In the genomic region with DNA sequence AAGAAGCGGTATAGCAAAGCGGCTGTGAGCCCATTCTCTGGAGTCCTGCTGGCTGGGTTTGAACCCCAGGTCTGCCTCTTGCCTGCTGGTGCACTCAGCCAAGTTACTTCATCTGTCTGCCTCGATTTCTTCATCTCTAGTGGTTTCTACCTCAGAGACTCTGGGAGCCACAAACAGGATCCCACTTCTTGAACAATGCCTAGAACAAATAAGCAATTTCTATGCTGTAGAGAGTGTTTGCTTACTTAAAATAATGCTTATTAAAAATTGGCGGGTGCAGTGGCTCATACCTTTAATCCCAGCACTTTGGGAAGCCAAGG, we compare ENCODE assay signal across 18 cellular contexts.
A peak's percentile ranks its signal among the peaks of the same experiment; 100 is the strongest.
DNase-seq lines count a peak whose midpoint lies in the region; ATAC-seq, FAIRE-seq and TF ChIP-seq lines count a peak whose summit lies in the region.
"Had no signal": no experiment of that assay in that cellular context is flagged by ENCODE, and none has a peak within 500 bp of the region (broad histone marks: within the 10 kb centered on the region; RNA-seq: fewer than 3 reads in every experiment).

No MANE protein-coding gene starts in this region.

- no peaks in the 10 kb centered on the region for H3K9me3 ChIP-seq in HepG2 (ENCODE audit: low read length)
- H3K9me3 ChIP-seq in right lobe of liver = no peaks in the 10 kb centered on the region
- no peaks in the 10 kb centered on the region for H3K9me3 ChIP-seq in upper lobe of left lung
- H3K9me3 ChIP-seq in body of pancreas = no peaks in the 10 kb centered on the region
- H3K9me3 ChIP-seq: breast epithelium had no signal

- H3K79me2 ChIP-seq in HepG2 (ENCODE audit: insufficient read depth, low read length) = peaks cover 91% of the 10 kb centered on the region

- H3K4me1 ChIP-seq in HepG2 (ENCODE audit: insufficient read depth, low read length) (peaks cover 42% of the 10 kb centered on the region), right lobe of liver (peaks cover 0 to 10% (median 1%) of the 10 kb centered on the region in 4 donors), upper lobe of left lung (peaks cover 21 to 47% (median 34%) of the 10 kb centered on the region in 4 donors), body of pancreas (peaks cover 9% of the 10 kb centered on the region)
- H3K4me1 ChIP-seq: breast epithelium had no signal

- no peaks in the 10 kb centered on the region for H3K9me3 Mint-ChIP-seq in immature natural killer cell
- H3K9me3 Mint-ChIP-seq: endodermal cell had no signal

- H3K4me3 ChIP-seq in HepG2 (replicated peaks in 1 of 3; ENCODE audit: insufficient read depth in 1 of 3, low read depth in 2 of 3, low read length in 3 of 3) (no peak overlapping the region), right lobe of liver (no peak overlapping the region), upper lobe of left lung (no peak overlapping the region), body of pancreas (no peak overlapping the region)
- H3K4me3 ChIP-seq: breast epithelium had no signal

- peaks cover 52 to 55% (median 53%) of the 10 kb centered on the region in 3 donors for H3K27me3 Mint-ChIP-seq in immature natural killer cell (ENCODE audit: low read depth in 3 of 3)

- no peaks in the 10 kb centered on the region for H3K36me3 Mint-ChIP-seq in immature natural killer cell

- H3K9ac ChIP-seq in HepG2 (ENCODE audit: insufficient read depth, low read depth, low read length) = no peak overlapping the region

- in situ Hi-C loops in HepG2 (cut with HindIII; ENCODE audit: extremely low pct_ligation_motif_present, low pct_unique_long_range_greater_than_20kb) = no loop called here

- H3K27ac ChIP-seq in HepG2 (ENCODE audit: extremely low read length, insufficient read depth, low read length) (no peak overlapping the region), right lobe of liver (no peak overlapping the region), upper lobe of left lung (peak overlapping the region; percentile 10 to 69 (median 54)), body of pancreas (no peak overlapping the region)

- H3K4me1 Mint-ChIP-seq in immature natural killer cell = peaks cover 63 to 73% of the 10 kb centered on the region in 2 donors
- H3K4me1 Mint-ChIP-seq: endodermal cell had no signal

- POLR2A ChIA-PET in HepG2 (lab: Yijun Ruan, JAX) = no interaction called here

- intact Hi-C loops in HepG2 (cut with micrococcal nuclease; ENCODE audit: unreplicated experiment) = no loop called here
- intact Hi-C loops in right lobe of liver (cut with DNase I) = no loop called here
- intact Hi-C loops in body of pancreas (cut with DNase I) = no loop called here
- intact Hi-C loops in left ventricle myocardium superior (cut with micrococcal nuclease) = no loop called here

- H3K27ac Mint-ChIP-seq in immature natural killer cell = peak overlapping the region; percentile 96 to 100 (median 98)

- TF ChIP-seq EP300 in HepG2 (IDR thresholded peaks at IDR 0.05; ENCODE audit: low read depth in 2 of 2, low read length in 2 of 2) = no peak
- no peak for TF ChIP-seq EP300 in HepG2 (CRISPR knock-in tag; IDR thresholded peaks at IDR 0.05; ENCODE audit: borderline replicate concordance)
- no peak for TF ChIP-seq EP300 in upper lobe of left lung (IDR thresholded peaks at IDR 0.05)

- H3K27me3 ChIP-seq in HepG2 (ENCODE audit: control insufficient read depth in 1 of 2, insufficient read depth in 2 of 2, low read length in 2 of 2) (no peaks in the 10 kb centered on the region), right lobe of liver (no peaks in the 10 kb centered on the region), upper lobe of left lung (no peaks in the 10 kb centered on the region), body of pancreas (no peaks in the 10 kb centered on the region)
- H3K27me3 ChIP-seq: breast epithelium had no signal

- no peak overlapping the region for H3K4me2 ChIP-seq in HepG2 (ENCODE audit: low read depth, low read length)

- 97% methylated on average over 2 of the region's 4 CpGs for WGBS in HepG2 (ENCODE audit: low lambda C conversion rate)
- 53% methylated on average over 2 of the region's 4 CpGs for WGBS in right lobe of liver (ENCODE audit: insufficient coverage, low coverage, low lambda C conversion rate, missing lambda C conversion rate)
- 75 to 82% methylated on average over 4 of the region's 4 CpGs for WGBS in upper lobe of left lung, 2 donors
- 84 to 90% methylated on average over 2 to 4 of the region's 4 CpGs for WGBS in body of pancreas, 2 donors

- no peak for DNase-seq in HepG2 (ENCODE audit: low spot score)
- DNase-seq in right lobe of liver = no peak
- peak; percentile 28 for DNase-seq in SIG-M5 (lab: John Stamatoyannopoulos, UW)
- DNase-seq in immature natural killer cell = no peak
- DNase-seq in upper lobe of left lung = no peak
- no peak for DNase-seq in body of pancreas
- DNase-seq in left ventricle myocardium superior = no peak
- no peak for DNase-seq in NCI-H748 treated with DMSO at 0.1 percent for 48 hours (lab: John Stamatoyannopoulos, UW)
- DNase-seq: activated CD4-positive, alpha-beta T cell treated with anti-CD3 and anti-CD28 coated beads, Interleukin-2, amount 50 U/mL, for 48 hours; activated naive CD4-positive, alpha-beta T cell; endodermal cell; foreskin fibroblast; H7; IMR-90; NCI-H1436; NCI-H446 treated with DMSO at 0.1 percent for 48 hours; T1000 had no signal

- H3K36me3 ChIP-seq in HepG2 (replicated peaks in 1 of 2; ENCODE audit: control insufficient read depth in 1 of 2, insufficient read depth in 2 of 2, low read length in 2 of 2) = peaks cover 17 to 66% of the 10 kb centered on the region in 2 experiments
- H3K36me3 ChIP-seq in right lobe of liver = no peaks in the 10 kb centered on the region
- peaks cover 0 to 4% (median 2%) of the 10 kb centered on the region in 4 donors for H3K36me3 ChIP-seq in upper lobe of left lung
- H3K36me3 ChIP-seq in body of pancreas (replicated peaks in 1 of 2; ENCODE audit: insufficient read depth in 1 of 2, low read depth in 2 of 2) = no peaks in the 10 kb centered on the region
- H3K36me3 ChIP-seq: breast epithelium had no signal

- no peak for TF ChIP-seq RAD21 in HepG2 (CRISPR knock-in tag; IDR thresholded peaks at IDR 0.05)

- TF ChIP-seq CTCF in HepG2 (CRISPR knock-in tag; IDR thresholded peaks at IDR 0.05) (no peak), right lobe of liver (IDR thresholded peaks at IDR 0.05) (no peak), upper lobe of left lung (IDR thresholded peaks at IDR 0.05) (no peak), body of pancreas (IDR thresholded peaks at IDR 0.05) (no peak)

- no TSS peak for BruUV-seq in HepG2 (replicated peaks; lab: Mats Ljungman, UMichigan)

- ATAC-seq in HepG2 (no peak), right lobe of liver (no peak), upper lobe of left lung (ENCODE audit: low FRiP score in 2 of 2) (no peak), body of pancreas (no peak), left ventricle myocardium superior (no peak)

- no peak for TF ChIP-seq POLR2A in HepG2 (IDR thresholded peaks at IDR 0.05; ENCODE audit: insufficient read depth in 1 of 2, low read depth in 2 of 2, low read length in 2 of 2)
- TF ChIP-seq POLR2A in right lobe of liver (IDR thresholded peaks at IDR 0.05) = no peak
- no peak for TF ChIP-seq POLR2A in upper lobe of left lung (IDR thresholded peaks at IDR 0.05)
- no peak for TF ChIP-seq POLR2A in body of pancreas (IDR thresholded peaks at IDR 0.05)

- H3K4me3 Mint-ChIP-seq in immature natural killer cell = no peak overlapping the region
- H3K4me3 Mint-ChIP-seq: endodermal cell had no signal

- FAIRE-seq in HepG2 (lab: Jason Lieb, UNC) = no peak

- CTCF ChIA-PET in HepG2 (lab: Yijun Ruan, JAX; ENCODE audit: low intra/inter-chr PET ratio, low total read pairs) = no interaction called here

- H2AFZ ChIP-seq in HepG2 (ENCODE audit: low read length) = no peak overlapping the region

- peaks cover 87% of the 10 kb centered on the region for H4K20me1 ChIP-seq in HepG2 (ENCODE audit: insufficient read depth, low read length)

TF ChIP-seq in HepG2, 621 proteins besides CTCF, POLR2A, EP300 and RAD21:
- TF ChIP-seq GABPA (IDR thresholded peaks at IDR 0.05; ENCODE audit: low read depth, low read length) = no peak
- no peak for TF ChIP-seq GABPA (CRISPR knock-in tag; IDR thresholded peaks at IDR 0.05; ENCODE audit: low read depth)
- TF ChIP-seq HOXA5 (CRISPR knock-in tag; IDR thresholded peaks at IDR 0.05) = no peak
- peak; percentile 7 for TF ChIP-seq ZNF883 (CRISPR knock-in tag; IDR thresholded peaks at IDR 0.05; ENCODE audit: not compliant biosample characterization)

Comparison
In these comparisons a context has a peak if more than half of its experiments do, and no peak if none do; other contexts are left out.
1. H3K27ac ChIP-seq: peak in upper lobe of left lung (4 of 4); none in HepG2 (single experiment), right lobe of liver (0 of 3) and body of pancreas (0 of 4).